In the genomic region with DNA sequence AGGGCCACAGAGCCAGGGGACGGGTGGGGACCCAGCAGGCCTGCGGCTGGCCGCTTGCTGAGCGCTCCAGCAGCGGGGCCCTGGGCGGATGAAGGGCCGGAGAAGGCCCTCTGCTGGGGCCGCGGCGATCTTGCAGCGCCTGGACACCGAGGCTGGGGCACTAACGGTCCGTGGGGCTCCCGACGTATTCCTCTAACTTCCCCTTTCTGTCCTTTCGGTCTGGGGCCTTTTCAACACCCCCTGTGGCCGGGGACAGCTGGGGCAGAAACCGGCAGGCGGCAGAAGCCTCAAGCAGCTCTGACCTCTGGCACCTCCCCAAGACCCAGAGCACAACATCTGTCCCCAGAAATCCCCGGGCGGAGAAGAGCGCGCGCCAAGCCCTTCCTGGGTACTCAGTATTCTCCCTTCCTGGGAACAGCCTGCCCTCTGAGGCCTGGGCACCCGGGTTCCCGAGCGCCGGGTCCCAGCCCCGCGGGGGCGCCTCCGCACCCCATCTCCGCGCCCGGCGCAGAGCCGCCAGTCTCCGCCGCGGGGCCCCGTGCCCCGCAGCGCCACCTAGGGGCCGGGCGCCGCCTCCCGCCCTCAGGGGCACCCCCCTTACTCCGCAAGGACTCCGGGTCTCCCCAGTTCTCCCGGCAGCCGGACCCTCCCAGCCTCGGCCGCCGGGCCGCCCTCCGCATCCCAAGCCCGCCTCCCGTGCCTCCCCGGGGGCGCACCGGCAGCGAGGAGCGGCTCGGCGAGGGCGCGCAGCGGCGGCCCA, we compare ENCODE assay signal across 8 cellular contexts. TPM values are rescaled to one million over a fixed set of nuclear protein-coding genes. Genes with fewer than 3 reads are reported as not detected.
A peak's percentile ranks its signal among the peaks of the same experiment; 100 is the strongest.
DNase-seq lines count a peak whose midpoint lies in the region; ATAC-seq and TF ChIP-seq lines count a peak whose summit lies in the region.

No MANE protein-coding gene starts in this region.

- H3K79me2 ChIP-seq in OCI-LY1 (ENCODE audit: insufficient read depth, low read length): no peaks in the 10 kb centered on the region

- no peaks in the 10 kb centered on the region for H3K9me3 Mint-ChIP-seq in activated T-cell treated with anti-CD3 and anti-CD28 coated beads, Interleukin-2, amount 50 U/mL, for 4 hours
- H3K9me3 Mint-ChIP-seq in stimulated activated effector memory CD8-positive, alpha-beta T cell treated with anti-CD3 and anti-CD28 coated beads, Interleukin-12 subunit alpha, Interleukin-12 subunit beta, amount 100 ng/mL, for 72 hours: no peaks in the 10 kb centered on the region

- peak overlapping the region; percentile 81 for H3K4me3 Mint-ChIP-seq in activated T-cell treated with anti-CD3 and anti-CD28 coated beads, Interleukin-2, amount 50 U/mL, for 4 hours
- peak overlapping the region; percentile 75 for H3K4me3 Mint-ChIP-seq in stimulated activated effector memory CD8-positive, alpha-beta T cell treated with anti-CD3 and anti-CD28 coated beads, Interleukin-12 subunit alpha, Interleukin-12 subunit beta, amount 100 ng/mL, for 72 hours

- H4K20me1 ChIP-seq in BLaER1: peaks cover 36% of the 10 kb centered on the region
- no peaks in the 10 kb centered on the region for H4K20me1 ChIP-seq in OCI-LY1 (ENCODE audit: insufficient read depth, low read length)

- peak; percentile 67 for DNase-seq in activated T-cell treated with anti-CD3 and anti-CD28 coated beads, Interleukin-2, amount 50 U/mL, for 4 hours
- peak; percentile 77 to 89 for DNase-seq in stimulated activated effector memory CD8-positive, alpha-beta T cell treated with anti-CD3 and anti-CD28 coated beads, Interleukin-12 subunit alpha, Interleukin-12 subunit beta, amount 100 ng/mL, for 72 hours (ENCODE audit: low spot score in 2 of 2)

- H3K27me3 Mint-ChIP-seq in activated T-cell treated with anti-CD3 and anti-CD28 coated beads, Interleukin-2, amount 50 U/mL, for 4 hours (ENCODE audit: low read depth): peaks cover 3% of the 10 kb centered on the region

- no peaks in the 10 kb centered on the region for H3F3A ChIP-seq in OCI-LY1 (ENCODE audit: insufficient read depth, low read length)

- H3K36me3 Mint-ChIP-seq in activated T-cell treated with anti-CD3 and anti-CD28 coated beads, Interleukin-2, amount 50 U/mL, for 4 hours (ENCODE audit: insufficient read depth): no peaks in the 10 kb centered on the region
- peaks cover 7% of the 10 kb centered on the region for H3K36me3 Mint-ChIP-seq in stimulated activated effector memory CD8-positive, alpha-beta T cell treated with anti-CD3 and anti-CD28 coated beads, Interleukin-12 subunit alpha, Interleukin-12 subunit beta, amount 100 ng/mL, for 72 hours

- H3K9ac ChIP-seq in BLaER1: peak overlapping the region; percentile 84
- peak overlapping the region; percentile 63 for H3K9ac ChIP-seq in OCI-LY1 (ENCODE audit: low read length)
- peak overlapping the region; percentile 77 for H3K9ac ChIP-seq in mucosa of stomach (ENCODE audit: low read length)

- H3K4me2 ChIP-seq in BLaER1: peak overlapping the region; percentile 97
- H3K4me2 ChIP-seq in OCI-LY1 (ENCODE audit: low read length): peak overlapping the region; percentile 68

- H3K4me3 ChIP-seq in BLaER1 (peak overlapping the region; percentile 81), OCI-LY1 (ENCODE audit: low read depth, low read length, poor library complexity, severe bottlenecking) (peak overlapping the region; percentile 57), mucosa of stomach (ENCODE audit: low read length) (peak overlapping the region; percentile 52)

- peak overlapping the region; percentile 91 for H3K27ac Mint-ChIP-seq in stimulated activated effector memory CD8-positive, alpha-beta T cell treated with anti-CD3 and anti-CD28 coated beads, Interleukin-12 subunit alpha, Interleukin-12 subunit beta, amount 100 ng/mL, for 72 hours

- no peaks in the 10 kb centered on the region for H3K36me3 ChIP-seq in BLaER1
- H3K36me3 ChIP-seq in OCI-LY1 (ENCODE audit: insufficient read depth, low read length): no peaks in the 10 kb centered on the region
- H3K36me3 ChIP-seq in mucosa of stomach (ENCODE audit: control insufficient read depth, insufficient read depth, low read length): no peaks in the 10 kb centered on the region

- H3K4me1 ChIP-seq in BLaER1 (peaks cover 60% of the 10 kb centered on the region), OCI-LY1 (ENCODE audit: insufficient read depth, low read length, severe bottlenecking) (peaks cover 42% of the 10 kb centered on the region), mucosa of stomach (ENCODE audit: control insufficient read depth, insufficient read depth, low read length) (peaks cover 27% of the 10 kb centered on the region)

- TF ChIP-seq CTCF in OCI-LY1 (IDR thresholded peaks at IDR 0.05; ENCODE audit: low read length): peak; percentile 62

- no peak overlapping the region; the same call in 1 of the 2 replicates for H2AFZ ChIP-seq in OCI-LY1 (ENCODE audit: low read length)

- H3K27me3 ChIP-seq in BLaER1 (peaks cover 18% of the 10 kb centered on the region), OCI-LY1 (ENCODE audit: insufficient read depth, low read length) (peaks cover 4% of the 10 kb centered on the region; the same call in 1 of the 2 replicates), mucosa of stomach (ENCODE audit: control insufficient read depth, insufficient read depth, low read length) (no peaks in the 10 kb centered on the region)

- ATAC-seq in GM19324 (IDR thresholded peaks at IDR 0.05; ENCODE audit: low FRiP score, unreplicated experiment) (peak; percentile 53), HG03432 (IDR thresholded peaks at IDR 0.05; ENCODE audit: unreplicated experiment) (peak; percentile 62), esophagus mucosa (peak; percentile 75)
- peak; percentile 63 to 70 for ATAC-seq in activated T-cell treated with anti-CD3 and anti-CD28 coated beads, Interleukin-2, amount 50 U/mL, for 4 hours
- peak; percentile 75 for ATAC-seq in stimulated activated effector memory CD8-positive, alpha-beta T cell treated with anti-CD3 and anti-CD28 coated beads, Interleukin-12 subunit alpha, Interleukin-12 subunit beta, amount 100 ng/mL, for 72 hours

- H3K9me2 ChIP-seq in OCI-LY1 (ENCODE audit: low read depth, low read length): no peaks in the 10 kb centered on the region

- peaks cover 56% of the 10 kb centered on the region for H3K4me1 Mint-ChIP-seq in activated T-cell treated with anti-CD3 and anti-CD28 coated beads, Interleukin-2, amount 50 U/mL, for 4 hours (ENCODE audit: low read depth)
- H3K4me1 Mint-ChIP-seq in stimulated activated effector memory CD8-positive, alpha-beta T cell treated with anti-CD3 and anti-CD28 coated beads, Interleukin-12 subunit alpha, Interleukin-12 subunit beta, amount 100 ng/mL, for 72 hours: peaks cover 58% of the 10 kb centered on the region

- H3K27ac ChIP-seq in BLaER1 (peak overlapping the region; percentile 84), OCI-LY1 (ENCODE audit: low read depth, low read length, poor library complexity, severe bottlenecking) (no peak overlapping the region)

- H3K9me3 ChIP-seq in BLaER1 (no peaks in the 10 kb centered on the region), OCI-LY1 (ENCODE audit: low read length) (no peaks in the 10 kb centered on the region), mucosa of stomach (ENCODE audit: control insufficient read depth, low read length) (no peaks in the 10 kb centered on the region)

RNA-seq across cellular contexts. Expression of a gene that starts 0.6 kb away (rescaled TPM):
- total RNA-seq in activated T-cell treated with anti-CD3 and anti-CD28 coated beads, Interleukin-2, amount 50 U/mL, for 4 hours: 1 to 10 TPM; 3.6 to 6.1 (median 4.8) TPM
- 23.6 TPM for total RNA-seq in esophagus mucosa
